ENCODE assay signal across 9 cellular contexts in genomic region chr15:90035095-90035834, GRCh38. TPM values are rescaled to one million over a fixed set of nuclear protein-coding genes. Genes with fewer than 3 reads are reported as not detected.
DNase-seq lines count a peak whose midpoint lies in the region; ATAC-seq, FAIRE-seq and TF ChIP-seq lines count a peak whose summit lies in the region.
"Had no signal": no experiment of that assay in that cellular context is flagged by ENCODE, and none has a peak within 500 bp of the region (broad histone marks: within the 10 kb centered on the region; RNA-seq: fewer than 3 reads in every experiment).

No MANE protein-coding gene starts in this region.

- H3K27me3 Mint-ChIP-seq in naive B cell = peaks cover 0 to 4% (median 0%) of the 10 kb centered on the region in 3 donors

- no peaks in the 10 kb centered on the region for H3K27me3 ChIP-seq in PC-3 (ENCODE audit: low read length)
- no peaks in the 10 kb centered on the region for H3K27me3 ChIP-seq in effector memory CD4-positive, alpha-beta T cell (replicated peaks; ENCODE audit: control insufficient read depth, insufficient read depth, low read length, poor library complexity, severe bottlenecking)

- H3K36me3 ChIP-seq in PC-3 (ENCODE audit: low read depth, low read length) = no peaks in the 10 kb centered on the region
- no peaks in the 10 kb centered on the region for H3K36me3 ChIP-seq in effector memory CD4-positive, alpha-beta T cell (ENCODE audit: control insufficient read depth, insufficient read depth, low read length)

- H3K4me2 ChIP-seq in PC-3 (ENCODE audit: low read length) = peak overlapping the region; percentile 9; the same call in 1 of the 2 replicates
- H3K4me2 ChIP-seq: KMS-11 had no signal

- intact Hi-C loops in PC-3 (cut with micrococcal nuclease) = no loop called here

- H3K36me3 Mint-ChIP-seq in naive B cell = peaks cover 0 to 7% of the 10 kb centered on the region in 2 donors

- peak overlapping the region; percentile 48 for H3K27ac ChIP-seq in PC-3 (ENCODE audit: low read length)
- peak overlapping the region; percentile 53 for H3K27ac ChIP-seq in effector memory CD4-positive, alpha-beta T cell (ENCODE audit: insufficient read depth, low read length, poor library complexity, severe bottlenecking)
- H3K27ac ChIP-seq: KMS-11 had no signal

- DNase-seq in GF-D8 (lab: John Stamatoyannopoulos, UW) = peak; percentile 95
- peak; percentile 66 for DNase-seq in PC-3
- DNase-seq in effector memory CD4-positive, alpha-beta T cell = no peak
- no peak for DNase-seq in naive B cell
- DNase-seq in frontal cortex (ENCODE audit: low spot score in 2 of 2) = no peak
- DNase-seq in NCI-H1105 (lab: John Stamatoyannopoulos, UW) = no peak

- no peaks in the 10 kb centered on the region for H3F3A ChIP-seq in PC-3 (ENCODE audit: low read length, unreplicated experiment)

- peaks cover 25% of the 10 kb centered on the region for H3K4me1 ChIP-seq in PC-3 (ENCODE audit: insufficient read depth, low read length)
- peaks cover 43% of the 10 kb centered on the region for H3K4me1 ChIP-seq in effector memory CD4-positive, alpha-beta T cell (ENCODE audit: control insufficient read depth, insufficient read depth, low read length, poor library complexity, severe bottlenecking)

- no peak for FAIRE-seq in frontal cortex (lab: Jason Lieb, UNC)

- ATAC-seq in PC-3 = peak; percentile 83
- ATAC-seq in naive B cell (ENCODE audit: low read depth in 2 of 2) = no peak
- no peak for ATAC-seq in HG03097 (IDR thresholded peaks at IDR 0.05; ENCODE audit: low FRiP score, unreplicated experiment)
- ATAC-seq in HG03280 (IDR thresholded peaks at IDR 0.05; ENCODE audit: unreplicated experiment) = no peak

- H3K4me3 Mint-ChIP-seq in naive B cell = peak overlapping the region in 5 of 8 donors; percentile 15 to 70 (median 60)

- H3K79me2 ChIP-seq in PC-3 (ENCODE audit: low read length) = 0 out of 2 replicates have a peak, but pooled peaks cover 5% of the 10 kb centered on the region

- BruUV-seq in PC-3 (replicated peaks; lab: Mats Ljungman, UMichigan) = no TSS peak

- no peak for TF ChIP-seq CTCF in PC-3 (conservative IDR thresholded peaks at IDR 0.05; ENCODE audit: low read depth, low read length)

- no peak overlapping the region for H3K9ac ChIP-seq in PC-3 (ENCODE audit: low read length)
- H3K9ac ChIP-seq: KMS-11 had no signal

- peaks cover 62 to 82% (median 64%) of the 10 kb centered on the region in 3 donors for H3K4me1 Mint-ChIP-seq in naive B cell

- 0 out of 2 replicates have a peak overlapping the region, but pooled peaks have one; percentile 5 for H2AFZ ChIP-seq in PC-3 (ENCODE audit: low read length)

- no peaks in the 10 kb centered on the region for H3K9me3 Mint-ChIP-seq in naive B cell

- no peaks in the 10 kb centered on the region for H4K20me1 ChIP-seq in PC-3 (ENCODE audit: low read length)

- POLR2A ChIA-PET in PC-3 (lab: Charles Lee; ENCODE audit: unreplicated experiment) = no interaction called here

- no peak overlapping the region for H3K4me3 ChIP-seq in PC-3 (ENCODE audit: low read length)
- H3K4me3 ChIP-seq in effector memory CD4-positive, alpha-beta T cell (ENCODE audit: insufficient read depth, low read depth, low read length, poor library complexity, severe bottlenecking) = no peak overlapping the region

- CTCF ChIA-PET in PC-3 (lab: Charles Lee) = no interaction called here

- no peaks in the 10 kb centered on the region for H3K9me3 ChIP-seq in PC-3 (ENCODE audit: low read length)
- H3K9me3 ChIP-seq in effector memory CD4-positive, alpha-beta T cell (ENCODE audit: control insufficient read depth, low read length) = no peaks in the 10 kb centered on the region

- peak overlapping the region in 3 of 6 donors; percentile 9 to 62 (median 18) for H3K27ac Mint-ChIP-seq in naive B cell

- H3K9me2 ChIP-seq in PC-3 (replicated peaks; ENCODE audit: low read length) = no peaks in the 10 kb centered on the region

RNA-seq across cellular contexts. Expression of gene ZNF710, which starts 34.1 kb away (rescaled TPM):
- 12.9 and 21.2 TPM in 2 replicates for total RNA-seq in PC-3 (2014; rRNA removed)
- polyA plus RNA-seq in naive B cell (ENCODE audit: low read depth in 6 of 6) = 1 to 10 TPM in 5 of 6 donors, under 1 TPM in 1; 0.64 to 2.4 (median 2.0) TPM
- 6.5 TPM for total RNA-seq in frontal cortex

Comparison
In these comparisons a context has a peak if more than half of its experiments do, and no peak if none do; other contexts are left out.
1. DNase-seq: peak in GF-D8 (single experiment) and PC-3 (single experiment); none in effector memory CD4-positive, alpha-beta T cell (0 of 3), naive B cell (single experiment), frontal cortex (0 of 2) and NCI-H1105 (single experiment).